16 cellular contexts compared by ENCODE assay signal in genomic region chr11:70290341-70291065, GRCh38.
"Had no signal": no experiment of that assay in that cellular context is flagged by ENCODE, and none has a peak within 500 bp of the region (broad histone marks: within the 10 kb centered on the region; RNA-seq: fewer than 3 reads in every experiment).

No MANE protein-coding gene starts in this region.

- H3K36me3 ChIP-seq: uterus had no signal

- H3K4me3 Mint-ChIP-seq: activated B cell treated with CpG ODN at 0.5 μM for 24 hours; activated CD4-positive, alpha-beta memory T cell treated with anti-CD3 and anti-CD28 coated beads, Interleukin-2, amount 10 ng/mL, durations not matched to agents 7 days and 5 days; activated T-cell treated with anti-CD3 and anti-CD28 coated beads, Interleukin-2, amount 50 U/mL, for 4 hours; nephron; T-cell had no signal

- ATAC-seq: activated T-cell treated with anti-CD3 and anti-CD28 coated beads, Interleukin-2, amount 50 U/mL, for 4 hours; SK-N-SH treated with all-trans-retinoic acid at 6 μM for 48 hours; T-cell had no signal

- H3K4me1 ChIP-seq: uterus had no signal

- H3K27me3 ChIP-seq: tibial nerve, uterus had no signal

- H3K4me3 ChIP-seq: tibial nerve, uterus had no signal

- H3K27me3 Mint-ChIP-seq: activated B cell treated with CpG ODN at 0.5 μM for 24 hours; activated CD4-positive, alpha-beta memory T cell treated with anti-CD3 and anti-CD28 coated beads, Interleukin-2, amount 10 ng/mL, durations not matched to agents 7 days and 5 days; T-cell had no signal

- H3K27ac ChIP-seq: tibial nerve, uterus had no signal

- H3K9me3 ChIP-seq: tibial nerve, uterus had no signal

- H3K27ac Mint-ChIP-seq: activated B cell treated with CpG ODN at 0.5 μM for 24 hours; activated CD4-positive, alpha-beta memory T cell treated with anti-CD3 and anti-CD28 coated beads, Interleukin-2, amount 10 ng/mL, durations not matched to agents 7 days and 5 days; nephron; T-cell had no signal

- DNase-seq: activated B cell treated with CpG ODN at 0.5 μM for 24 hours; activated CD4-positive, alpha-beta memory T cell treated with anti-CD3 and anti-CD28 coated beads, Interleukin-2, amount 10 ng/mL, durations not matched to agents 7 days and 5 days; activated CD4-positive, alpha-beta T cell treated with anti-CD3 and anti-CD28 coated beads for 48 hours; activated naive CD4-positive, alpha-beta T cell treated with anti-CD3 and anti-CD28 coated beads, Interleukin-2, amount 50 U/mL, for 16 hours; activated T-cell treated with anti-CD3 and anti-CD28 coated beads, Interleukin-2, amount 50 U/mL, for 4 hours; aorta; foreskin melanocyte; stimulated activated CD4-positive, alpha-beta T cell treated with anti-CD3 and anti-CD28 coated beads, Interleukin-12 subunit alpha, Interleukin-12 subunit beta, amount 100 ng/mL, for 4 hours; stimulated activated CD4-positive, alpha-beta T cell treated with anti-CD3 and anti-CD28 coated beads, Interleukin-1b, Interleukin-23, amount 100 ng/mL, for 48 hours; stimulated activated CD8-positive, alpha-beta memory T cell treated with anti-CD3 and anti-CD28 coated beads, Interleukin-4, amount 100 ng/mL, for 48 hours; stimulated activated naive CD4-positive, alpha-beta T cell; T-cell; uterus had no signal

- H3K9me3 Mint-ChIP-seq: activated B cell treated with CpG ODN at 0.5 μM for 24 hours; activated CD4-positive, alpha-beta memory T cell treated with anti-CD3 and anti-CD28 coated beads, Interleukin-2, amount 10 ng/mL, durations not matched to agents 7 days and 5 days; activated T-cell treated with anti-CD3 and anti-CD28 coated beads, Interleukin-2, amount 50 U/mL, for 4 hours; T-cell had no signal

- H3K4me1 Mint-ChIP-seq: activated B cell treated with CpG ODN at 0.5 μM for 24 hours, nephron had no signal
